Comparison of ENCODE assay signal across 9 cellular contexts in the genomic region with DNA sequence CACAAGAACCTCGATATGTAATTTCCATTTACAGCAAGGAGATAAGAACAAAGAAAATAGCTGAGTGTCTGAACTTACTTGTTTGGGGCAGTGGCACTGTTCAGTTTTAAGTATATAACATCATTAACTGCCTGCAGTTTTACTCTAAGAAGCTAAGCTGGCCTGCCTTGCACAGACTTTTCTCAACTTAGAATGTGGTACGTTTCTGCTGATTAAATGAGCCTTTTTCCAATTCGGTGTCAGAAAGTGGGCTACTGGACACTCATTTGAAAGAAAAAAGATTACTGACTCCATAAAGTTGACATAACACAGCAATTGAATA. TPM values are rescaled to one million over a fixed set of nuclear protein-coding genes. Genes with fewer than 3 reads are reported as not detected.
DNase-seq lines count a peak whose midpoint lies in the region; ATAC-seq and TF ChIP-seq lines count a peak whose summit lies in the region.
"Had no signal": no experiment of that assay in that cellular context is flagged by ENCODE, and none has a peak within 500 bp of the region (broad histone marks: within the 10 kb centered on the region; RNA-seq: fewer than 3 reads in every experiment).

No MANE protein-coding gene starts in this region.

- H3K36me3 ChIP-seq in GM23248 (ENCODE audit: low read depth) (no peaks in the 10 kb centered on the region), SU-DHL-6 (ENCODE audit: low read length) (peaks cover 4% of the 10 kb centered on the region; the same call in 1 of the 2 replicates), esophagus squamous epithelium (no peaks in the 10 kb centered on the region), gastrocnemius medialis (no peaks in the 10 kb centered on the region)

- no peaks in the 10 kb centered on the region for H3K27me3 ChIP-seq in GM23248 (replicated peaks; ENCODE audit: insufficient read depth)
- no peaks in the 10 kb centered on the region for H3K27me3 ChIP-seq in SU-DHL-6 (ENCODE audit: low read length)
- no peaks in the 10 kb centered on the region for H3K27me3 ChIP-seq in esophagus squamous epithelium
- no peaks in the 10 kb centered on the region for H3K27me3 ChIP-seq in gastrocnemius medialis

- intact Hi-C loops in esophagus squamous epithelium (cut with DNase I) (no loop called here), gastrocnemius medialis (cut with DNase I; ENCODE audit: low total_unique reads) (loop anchor here (5.0 kb wide), 1 partner anchor 1518 kb away; no protein-coding TSS in a partner anchor)

- ATAC-seq in gastrocnemius medialis (no peak), left lobe of liver (no peak)

- H3K27ac ChIP-seq in GM23248 (peak overlapping the region; percentile 94), SU-DHL-6 (ENCODE audit: low read depth, low read length) (peak overlapping the region; percentile 93), esophagus squamous epithelium (peak overlapping the region; percentile 97 to 100 (median 100)), gastrocnemius medialis (peak overlapping the region; percentile 96 to 100 (median 97))

- TF ChIP-seq POLR2A in esophagus squamous epithelium (IDR thresholded peaks at IDR 0.05), result no peak
- TF ChIP-seq POLR2A in gastrocnemius medialis (IDR thresholded peaks at IDR 0.05), result no peak

- H3K4me1 ChIP-seq in GM23248 (ENCODE audit: insufficient read depth), result peaks cover 87% of the 10 kb centered on the region
- H3K4me1 ChIP-seq in esophagus squamous epithelium, result peaks cover 79 to 100% (median 81%) of the 10 kb centered on the region in 3 donors
- H3K4me1 ChIP-seq in gastrocnemius medialis, result peaks cover 98 to 100% of the 10 kb centered on the region in 2 donors

- H4K20me1 ChIP-seq in GM23248 (ENCODE audit: insufficient read depth) (no peaks in the 10 kb centered on the region), SU-DHL-6 (ENCODE audit: low read depth, low read length) (no peaks in the 10 kb centered on the region)

- H3K9ac ChIP-seq in GM23248, result peak overlapping the region; percentile 54
- peak overlapping the region; percentile 82 for H3K9ac ChIP-seq in SU-DHL-6 (ENCODE audit: low read length)

- H3K9me3 ChIP-seq in GM23248 (ENCODE audit: low read depth), result no peaks in the 10 kb centered on the region
- no peaks in the 10 kb centered on the region for H3K9me3 ChIP-seq in SU-DHL-6 (ENCODE audit: insufficient read depth, low read length)
- no peaks in the 10 kb centered on the region for H3K9me3 ChIP-seq in esophagus squamous epithelium
- H3K9me3 ChIP-seq in gastrocnemius medialis, result no peaks in the 10 kb centered on the region

- 3 to 6% methylated on average over 3 of the region's 3 CpGs for WGBS in GM23248 (ENCODE audit: low coverage in 1 of 2, low lambda C conversion rate in 2 of 2, missing lambda C conversion rate in 2 of 2), 2 experiments
- 16 to 20% methylated on average over 3 of the region's 3 CpGs for WGBS in esophagus squamous epithelium, 2 donors

- H3K4me3 ChIP-seq in GM23248 (peak overlapping the region; percentile 57), SU-DHL-6 (ENCODE audit: insufficient read depth, low read length, poor library complexity, severe bottlenecking) (peak overlapping the region; percentile 61), esophagus squamous epithelium (peak overlapping the region in 3 of 4 donors; percentile 26 to 49 (median 27)), gastrocnemius medialis (peak overlapping the region in 3 of 4 donors; percentile 40 to 52 (median 46))

- H2AFZ ChIP-seq in GM23248 (peak overlapping the region; percentile 64), SU-DHL-6 (ENCODE audit: low read depth, low read length, severe bottlenecking) (no peak overlapping the region)

- peak overlapping the region; percentile 51 for H3K4me2 ChIP-seq in GM23248 (ENCODE audit: unreplicated experiment)
- H3K4me2 ChIP-seq in SU-DHL-6 (ENCODE audit: low read depth, low read length, poor library complexity, severe bottlenecking), result peak overlapping the region; percentile 98

- DNase-seq in GM23248 (no peak), esophagus squamous epithelium (lab: John Stamatoyannopoulos, UW) (no peak), gastrocnemius medialis (no peak), NCI-H446 treated with DMSO at 0.1 percent for 48 hours (lab: John Stamatoyannopoulos, UW) (no peak), NCI-H2171 treated with DMSO at 0.1 percent for 48 hours (lab: John Stamatoyannopoulos, UW) (no peak), cerebellar nuclear complex (lab: John Stamatoyannopoulos, UW) (no peak), left lobe of liver (ENCODE audit: low spot score) (no peak)
- DNase-seq: NCI-H226 had no signal

- H3F3A ChIP-seq in GM23248 (ENCODE audit: insufficient read depth), result peaks cover 59% of the 10 kb centered on the region
- H3F3A ChIP-seq in SU-DHL-6 (ENCODE audit: insufficient read depth), result peaks cover 62% of the 10 kb centered on the region

- in situ Hi-C loops in GM23248 (cut with MboI), result no loop called here
- in situ Hi-C loops in gastrocnemius medialis (cut with MboI; ENCODE audit: low sequenced_read_pairs in 4 of 4), result no loop called here

- H3K9me2 ChIP-seq in GM23248 (ENCODE audit: insufficient read depth) (no peaks in the 10 kb centered on the region), SU-DHL-6 (replicated peaks; ENCODE audit: insufficient read depth, low read length) (no peaks in the 10 kb centered on the region)

- no peak for TF ChIP-seq CTCF in SU-DHL-6 (IDR thresholded peaks at IDR 0.05; ENCODE audit: insufficient read depth, low read length, poor library complexity, severe bottlenecking)
- no peak for TF ChIP-seq CTCF in esophagus squamous epithelium (IDR thresholded peaks at IDR 0.05)
- no peak for TF ChIP-seq CTCF in gastrocnemius medialis (IDR thresholded peaks at IDR 0.05 in 4 of 5, conservative IDR thresholded peaks at IDR 0.05 in 1 of 5)

- H3K79me2 ChIP-seq in GM23248 (ENCODE audit: insufficient read depth) (peaks cover 68% of the 10 kb centered on the region), SU-DHL-6 (ENCODE audit: insufficient read depth, low read length) (peaks cover 71% of the 10 kb centered on the region)

RNA-seq across cellular contexts. Expression of a gene that starts 2.1 kb away (rescaled TPM):
- 10.2 and 14.3 TPM in 2 replicates for total RNA-seq in GM23248 (2014; rRNA removed; shearing (Covaris generic))
- polyA plus RNA-seq in GM23248 (2016; fragmentation: Nextera tagmentation; extraction: Ambion mirVana), result 12.1 and 12.4 TPM in 2 replicates
- 10 to 100 TPM; 21.5 to 26.3 (median 24.3) TPM for total RNA-seq in esophagus squamous epithelium
- 10 to 100 TPM; 15.1 to 32.2 (median 19.7) TPM for total RNA-seq in gastrocnemius medialis
- 13.8 TPM for total RNA-seq in left lobe of liver
